Comparison of ENCODE assay signal across 19 cellular contexts in genomic region chr10:79628083-79628482, GRCh38. TPM values are rescaled to one million over a fixed set of nuclear protein-coding genes. Genes with fewer than 3 reads are reported as not detected.
A peak's percentile ranks its signal among the peaks of the same experiment; 100 is the strongest.
DNase-seq lines count a peak whose midpoint lies in the region; ATAC-seq and TF ChIP-seq lines count a peak whose summit lies in the region.
"Had no signal": no experiment of that assay in that cellular context is flagged by ENCODE, and none has a peak within 500 bp of the region (broad histone marks: within the 10 kb centered on the region; RNA-seq: fewer than 3 reads in every experiment).

No MANE protein-coding gene starts in this region.

- H3K27me3 ChIP-seq in lower lobe of right lung (ENCODE audit: low read depth): no peaks in the 10 kb centered on the region

- H3K4me3 ChIP-seq in lower lobe of right lung: no peak overlapping the region
- H3K4me3 ChIP-seq: HAP-1 had no signal

- H3K4me1 ChIP-seq in lower lobe of right lung: no peaks in the 10 kb centered on the region

- no peak overlapping the region for H3K27ac ChIP-seq in lower lobe of right lung

- DNase-seq in NCI-H2029 treated with DMSO at 0.1 percent for 48 hours (lab: John Stamatoyannopoulos, UW) (peak; percentile 75), lower lobe of right lung (no peak), posterior vena cava (ENCODE audit: low spot score) (peak; percentile 57), midbrain (lab: John Stamatoyannopoulos, UW) (no peak), kidney tubule cell (ENCODE audit: low spot score) (no peak)
- DNase-seq in activated CD4-positive, alpha-beta T cell treated with anti-CD3 and anti-CD28 coated beads, Interleukin-2, amount 50 U/mL, for 4 hours: no peak
- DNase-seq: C1 segment of cervical spinal cord; Calu3; CD4-positive, alpha-beta memory T cell; COR-L47; DMS53; DMS79 treated with DMSO at 0.1 percent for 48 hours; GF-D8; GOT3; HFFc6 had no signal

- H3K9me3 ChIP-seq in lower lobe of right lung: no peaks in the 10 kb centered on the region
- H3K9me3 ChIP-seq: HAP-1 had no signal

- H3K36me3 ChIP-seq in lower lobe of right lung: no peaks in the 10 kb centered on the region
- H3K36me3 ChIP-seq: HAP-1 had no signal

- ATAC-seq in lower lobe of right lung: peak; percentile 76 to 77

- intact Hi-C loops in lower lobe of right lung (cut with DNase I) (no loop called here), posterior vena cava (cut with DNase I) (no loop called here)

- TF ChIP-seq CTCF in lower lobe of right lung (IDR thresholded peaks at IDR 0.05): no peak

RNA-seq across cellular contexts. Expression of gene SFTPA1, which starts 17.3 kb away (rescaled TPM):
- 10,352 TPM for total RNA-seq in lower lobe of right lung
- total RNA-seq in posterior vena cava: under 1 TPM in 1 of 2 donors, not detected in 1; 0.83 TPM
- total RNA-seq: A673; Calu3; CD4-positive, alpha-beta memory T cell; Daoy; G401; HFFc6 had no signal

Comparison
In these comparisons a context has a peak if more than half of its experiments do, and no peak if none do; other contexts are left out.
1. DNase-seq: peak in NCI-H2029 treated with DMSO at 0.1 percent for 48 hours (single experiment) and posterior vena cava (single experiment); none in lower lobe of right lung (single experiment), activated CD4-positive, alpha-beta T cell treated with anti-CD3 and anti-CD28 coated beads, Interleukin-2, amount 50 U/mL, for 4 hours (0 of 2), midbrain (single experiment) and kidney tubule cell (single experiment).
2. RNA of gene SFTPA1, which starts 17.3 kb away (total RNA-seq): 10,352 TPM in lower lobe of right lung (single experiment); 0.83 TPM in posterior vena cava; every median in the first group is over 1,000 times any median in the second.